25 cellular contexts compared by ENCODE assay signal in the genomic region with DNA sequence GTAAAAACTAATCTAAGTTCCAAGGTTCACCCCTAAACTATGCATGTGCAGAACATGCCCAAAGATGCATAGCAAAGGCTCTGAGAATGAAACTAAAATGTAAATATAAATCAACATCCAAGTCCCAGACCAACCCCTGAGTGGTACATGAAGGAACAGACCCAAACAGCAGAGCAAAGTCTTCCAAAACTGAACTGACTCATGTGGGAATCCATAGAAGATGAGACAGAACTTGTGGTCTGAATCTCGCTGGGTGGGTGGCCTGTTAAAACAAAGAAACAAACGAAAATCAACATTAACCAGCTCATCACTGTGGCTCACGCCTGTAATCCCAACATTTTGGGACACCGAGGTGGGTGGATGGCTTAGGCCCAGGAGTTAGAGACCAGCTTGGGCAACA. TPM values are rescaled to one million over a fixed set of nuclear protein-coding genes. Genes with fewer than 3 reads are reported as not detected.
DNase-seq lines count a peak whose midpoint lies in the region; ATAC-seq and TF ChIP-seq lines count a peak whose summit lies in the region.
"Had no signal": no experiment of that assay in that cellular context is flagged by ENCODE, and none has a peak within 500 bp of the region (broad histone marks: within the 10 kb centered on the region; RNA-seq: fewer than 3 reads in every experiment).

No MANE protein-coding gene starts in this region.

- no peaks in the 10 kb centered on the region for H3K9me2 ChIP-seq in hepatocyte (replicated peaks; ENCODE audit: insufficient read depth)

- no peak overlapping the region for H3K4me3 ChIP-seq in foreskin fibroblast (ENCODE audit: low read depth in 1 of 2, low read length in 2 of 2)
- H3K4me3 ChIP-seq in hepatocyte, result no peak overlapping the region
- H3K4me3 ChIP-seq: colonic mucosa, gastroesophageal sphincter, pancreas, tibial artery had no signal

- TF ChIP-seq CTCF in foreskin fibroblast (IDR thresholded peaks at IDR 0.05; ENCODE audit: low read depth, low read length), result no peak
- TF ChIP-seq CTCF in GM10266 (IDR thresholded peaks at IDR 0.05; ENCODE audit: control insufficient read depth, insufficient read depth, low read depth, missing control alignments), result no peak
- no peak for TF ChIP-seq CTCF in hepatocyte (IDR thresholded peaks at IDR 0.05; ENCODE audit: poor library complexity)

- no peaks in the 10 kb centered on the region for H4K20me1 ChIP-seq in hepatocyte (ENCODE audit: insufficient read depth, poor library complexity, severe bottlenecking)

- no peaks in the 10 kb centered on the region for H3K79me2 ChIP-seq in hepatocyte

- H3K36me3 ChIP-seq in hepatocyte (replicated peaks; ENCODE audit: insufficient read depth, low read depth), result no peaks in the 10 kb centered on the region
- H3K36me3 ChIP-seq: colonic mucosa, gastroesophageal sphincter, pancreas, tibial artery had no signal

- H3K27ac ChIP-seq in hepatocyte, result no peak overlapping the region
- H3K27ac ChIP-seq: colonic mucosa, gastroesophageal sphincter, HL-60, pancreas, tibial artery had no signal

- H3K27me3 ChIP-seq in hepatocyte, result peaks cover 5% of the 10 kb centered on the region
- H3K27me3 ChIP-seq: colonic mucosa had no signal

- WGBS in hepatocyte (ENCODE audit: low lambda C conversion rate, missing lambda C conversion rate), result 66% methylated on average over 4 of the region's 4 CpGs

- H3K4me2 ChIP-seq in hepatocyte, result no peak overlapping the region

- ATAC-seq in GM18867 (IDR thresholded peaks at IDR 0.05; ENCODE audit: unreplicated experiment) (no peak), HG02623 (IDR thresholded peaks at IDR 0.05; ENCODE audit: unreplicated experiment) (no peak)
- ATAC-seq: gastroesophageal sphincter; natural killer cell; pancreas; right cardiac atrium; stimulated activated effector memory CD8-positive, alpha-beta T cell treated with anti-CD3 and anti-CD28 coated beads, Interleukin-12 subunit alpha, Interleukin-12 subunit beta, amount 100 ng/mL, for 72 hours had no signal

- DNase-seq in EL (peak; percentile 54), amniotic epithelial cell (ENCODE audit: low read depth) (peak; percentile 23), foreskin fibroblast (peak; percentile 33 to 60), smooth muscle cell of the brain vasculature (ENCODE audit: low read depth, low spot score) (peak; percentile 37), GM10266 (ENCODE audit: extremely low spot score) (no peak), hepatocyte (ENCODE audit: low spot score) (no peak)
- DNase-seq: activated CD4-positive, CD25-positive, alpha-beta regulatory T cell treated with anti-CD3 and anti-CD28 coated beads, Interleukin-2, amount 50 U/mL, for 72 hours; activated naive CD4-positive, alpha-beta T cell treated with anti-CD3 and anti-CD28 coated beads, Interleukin-2, amount 50 U/mL, for 16 hours; colonic mucosa; DMS79; natural killer cell; NCI-H1436; NCI-H524; pancreas; right cardiac atrium; RPMI8226; T1000; tibial artery had no signal

- H3K9me3 ChIP-seq in hepatocyte (ENCODE audit: low read depth), result no peaks in the 10 kb centered on the region
- H3K9me3 ChIP-seq: colonic mucosa, gastroesophageal sphincter, pancreas, tibial artery had no signal

- no peak overlapping the region for H2AFZ ChIP-seq in hepatocyte

- no peaks in the 10 kb centered on the region for H3K4me1 ChIP-seq in hepatocyte (ENCODE audit: insufficient read depth)
- H3K4me1 ChIP-seq: colonic mucosa, pancreas had no signal

RNA-seq across cellular contexts. Expression of gene ATRAID, which starts 29.5 kb away (rescaled TPM):
- total RNA-seq in hepatocyte, result 161 and 173 TPM in 2 replicates
- polyA plus RNA-seq in hepatocyte, result 259 and 281 TPM in 2 replicates

RNA-seq across cellular contexts. Expression of gene SLC5A6, which starts 29.7 kb away (rescaled TPM):
- total RNA-seq in hepatocyte, result 65.8 and 72.3 TPM in 2 replicates
- 58.9 and 66.6 TPM in 2 replicates for polyA plus RNA-seq in hepatocyte

RNA-seq across cellular contexts. Expression of gene TCF23, which starts 33.5 kb away (rescaled TPM):
- not detected in 2 replicates for total RNA-seq in hepatocyte
- polyA plus RNA-seq in hepatocyte, result not detected in 2 replicates
- total RNA-seq: M059J, natural killer cell had no signal
- polyA plus RNA-seq: pancreas had no signal

RNA-seq across cellular contexts. Expression of gene CAD, which starts 34.8 kb away (rescaled TPM):
- total RNA-seq in hepatocyte, result 13.2 and 16.6 TPM in 2 replicates
- polyA plus RNA-seq in hepatocyte, result 20.7 TPM in 2 replicates

RNA-seq across cellular contexts. Expression of gene PRR30, which starts 43.1 kb away (rescaled TPM):
- total RNA-seq in hepatocyte, result not detected in 2 replicates
- polyA plus RNA-seq in hepatocyte, result not detected in 2 replicates
- total RNA-seq: colonic mucosa, gastroesophageal sphincter, M059J, mesenteric fat pad, natural killer cell, pancreas, right cardiac atrium had no signal
- polyA plus RNA-seq: pancreas, right cardiac atrium had no signal

Comparison
In these comparisons a context has a peak if more than half of its experiments do, and no peak if none do; other contexts are left out.
1. DNase-seq: peak in EL (single experiment), amniotic epithelial cell (single experiment), foreskin fibroblast (2 of 2) and smooth muscle cell of the brain vasculature (single experiment); none in GM10266 (single experiment) and hepatocyte (single experiment).